13 cellular contexts compared by ENCODE assay signal in the genomic region with DNA sequence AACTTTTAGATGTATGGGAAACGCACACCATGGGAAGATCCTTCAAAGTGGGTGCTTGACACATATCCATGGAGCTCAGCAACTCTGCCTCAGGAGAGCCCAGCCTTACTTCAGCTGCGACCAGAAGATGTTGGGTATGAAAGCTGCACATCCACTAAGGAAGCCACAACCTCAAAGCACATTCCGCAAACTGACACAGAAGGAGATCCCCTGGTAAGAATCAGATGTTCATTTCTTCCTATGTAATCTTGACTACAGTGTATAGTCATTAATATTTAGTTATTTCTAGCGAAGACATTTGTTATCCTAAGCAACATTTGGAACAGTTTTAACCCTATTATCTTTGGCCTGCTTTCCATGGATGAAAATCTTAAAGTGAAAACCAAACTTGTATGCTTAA.
DNase-seq lines count a peak whose midpoint lies in the region; ATAC-seq and TF ChIP-seq lines count a peak whose summit lies in the region.
"Had no signal": no experiment of that assay in that cellular context is flagged by ENCODE, and none has a peak within 500 bp of the region (broad histone marks: within the 10 kb centered on the region; RNA-seq: fewer than 3 reads in every experiment).

No MANE protein-coding gene starts in this region.

- H3K4me3 ChIP-seq in IMR-90 (ENCODE audit: insufficient read depth, low read depth, low read length) (no peak overlapping the region), astrocyte of the cerebellum (ENCODE audit: low read depth, low read length) (no peak overlapping the region), choroid plexus epithelial cell (ENCODE audit: low read depth, low read length) (no peak overlapping the region)
- H3K4me3 ChIP-seq: HAP-1 had no signal

- no peak overlapping the region for H2BK20ac ChIP-seq in IMR-90 (ENCODE audit: low read depth, low read length)

- no peaks in the 10 kb centered on the region for H4K20me1 ChIP-seq in IMR-90 (ENCODE audit: insufficient read depth, low read length)

- TF ChIP-seq POLR2A in IMR-90 (IDR thresholded peaks at IDR 0.05; ENCODE audit: low read depth, low read length), result no peak

- WGBS in IMR-90 (ENCODE audit: extremely low coverage in 2 of 2, insufficient read length in 1 of 2), 2 experiments, result no CpG with 5 or more reads among the region's 4 CpGs

- no peak overlapping the region for H3K23ac ChIP-seq in IMR-90 (ENCODE audit: low read depth, low read length)

- no peaks in the 10 kb centered on the region for H3K9me3 ChIP-seq in IMR-90 (ENCODE audit: control insufficient read depth, insufficient read depth, low read length)
- H3K9me3 ChIP-seq: Caco-2, HAP-1 had no signal

- H2AFZ ChIP-seq in IMR-90 (replicated peaks; ENCODE audit: low read length, poor library complexity), result no peak overlapping the region

- H3K14ac ChIP-seq in IMR-90 (replicated peaks; ENCODE audit: low read depth, low read length), result 0 out of 2 replicates have a peak overlapping the region, but pooled peaks have one; percentile 1

- no peak overlapping the region for H2BK15ac ChIP-seq in IMR-90 (ENCODE audit: low read depth, low read length)

- H3K79me1 ChIP-seq in IMR-90 (ENCODE audit: low read depth in 1 of 2, low read length in 2 of 2), result peaks cover 0 to 6% of the 10 kb centered on the region in 2 experiments; a peak in 3 of 4 replicates

- no peak overlapping the region for H3K9ac ChIP-seq in IMR-90 (ENCODE audit: low read depth, low read length)

- no peak overlapping the region for H3K4me2 ChIP-seq in IMR-90 (ENCODE audit: low read depth, low read length)

- H2BK120ac ChIP-seq in IMR-90 (ENCODE audit: low read depth, low read length), result no peak overlapping the region

- H2BK5ac ChIP-seq in IMR-90 (ENCODE audit: low read depth, low read length, poor library complexity, severe bottlenecking), result no peak overlapping the region

- H3K4ac ChIP-seq in IMR-90 (ENCODE audit: low read depth, low read length), result no peak overlapping the region

- no peak overlapping the region for H4K91ac ChIP-seq in IMR-90 (ENCODE audit: insufficient read depth, low read depth, low read length)

- TF ChIP-seq CTCF in IMR-90 (conservative IDR thresholded peaks at IDR 0.05; ENCODE audit: low read depth, low read length), result no peak
- no peak for TF ChIP-seq CTCF in astrocyte of the cerebellum (IDR thresholded peaks at IDR 0.05; ENCODE audit: low read depth, low read length, missing control alignments)
- TF ChIP-seq CTCF in choroid plexus epithelial cell (conservative IDR thresholded peaks at IDR 0.05; ENCODE audit: low read depth, low read length), result no peak

- CTCF ChIA-PET in IMR-90 (lab: Yijun Ruan, JAX), result no interaction called here

- peak; percentile 11 for DNase-seq in IMR-90
- DNase-seq in astrocyte of the cerebellum (ENCODE audit: low read depth), result peak; percentile 67
- DNase-seq in choroid plexus epithelial cell (ENCODE audit: low read depth), result peak; percentile 57
- DNase-seq in NCI-H1092 treated with DMSO at 0.1 percent for 48 hours (lab: John Stamatoyannopoulos, UW), result no peak
- DNase-seq: C1 segment of cervical spinal cord; Caco-2; CD4-positive, alpha-beta memory T cell; DMS153; DND-41; GOT3 had no signal

- peaks cover 3% of the 10 kb centered on the region for H3K9me1 ChIP-seq in IMR-90 (ENCODE audit: insufficient read depth, low read length)

- H4K8ac ChIP-seq in IMR-90 (ENCODE audit: low read depth in 2 of 2, low read length in 2 of 2), result no peak overlapping the region

- no peak overlapping the region for H3K18ac ChIP-seq in IMR-90 (ENCODE audit: low read depth, low read length)

- in situ Hi-C loops in IMR-90 (cut with MboI; ENCODE audit: low sequenced_read_pairs), result no loop called here
- in situ Hi-C loops in astrocyte of the cerebellum (cut with HindIII; ENCODE audit: low sequenced_read_pairs), result no loop called here

- ATAC-seq in IMR-90 (ENCODE audit: low read depth), result no peak
- ATAC-seq in GM19324 (IDR thresholded peaks at IDR 0.05; ENCODE audit: low FRiP score, unreplicated experiment), result no peak
- ATAC-seq in HG02973 (IDR thresholded peaks at IDR 0.05; ENCODE audit: unreplicated experiment), result no peak

- no peak overlapping the region for H4K5ac ChIP-seq in IMR-90 (ENCODE audit: low read depth, low read length)

- intact Hi-C loops in IMR-90 (cut with micrococcal nuclease), result no loop called here

- peaks cover 3% of the 10 kb centered on the region; the same call in 1 of the 2 replicates for H3K36me3 ChIP-seq in IMR-90 (ENCODE audit: control insufficient read depth, insufficient read depth, low read length)
- H3K36me3 ChIP-seq: HAP-1 had no signal

- H2AK9ac ChIP-seq in IMR-90 (replicated peaks; ENCODE audit: low read depth, low read length, poor library complexity), result no peak overlapping the region

- no peak for TF ChIP-seq RAD21 in IMR-90 (IDR thresholded peaks at IDR 0.05; ENCODE audit: low read length)

- H3K4me1 ChIP-seq in IMR-90 (ENCODE audit: control insufficient read depth, insufficient read depth, low read length), result peaks cover 2% of the 10 kb centered on the region; the same call in 1 of the 2 replicates
- H3K4me1 ChIP-seq: Caco-2, HAP-1 had no signal

- POLR2A ChIA-PET in IMR-90 (lab: Charles Lee; ENCODE audit: unreplicated experiment), result no interaction called here

- no TSS peak for BruUV-seq in IMR-90 (replicated peaks; lab: Mats Ljungman, UMichigan)

- H3K27ac ChIP-seq in IMR-90 (ENCODE audit: insufficient read depth, low read length), result peak overlapping the region; percentile 1; the same call in 1 of the 2 replicates

- dilution Hi-C loops in IMR-90 (cut with HindIII; ENCODE audit: low sequenced_read_pairs, unreplicated experiment), result no loop called here

- no peaks in the 10 kb centered on the region for H3K27me3 ChIP-seq in IMR-90 (ENCODE audit: control insufficient read depth, insufficient read depth, low read length)

- H3K56ac ChIP-seq in IMR-90 (ENCODE audit: extremely low read depth, insufficient read depth, low read length), result no peak overlapping the region

- no peak overlapping the region for H2AK5ac ChIP-seq in IMR-90 (ENCODE audit: low read depth, low read length)

TF ChIP-seq in IMR-90, 13 proteins besides CTCF, POLR2A, EP300 and RAD21:
- no peak for TF ChIP-seq RCOR1 (IDR thresholded peaks at IDR 0.05; ENCODE audit: insufficient replicate concordance, low read length)
- TF ChIP-seq ELK1 (IDR thresholded peaks at IDR 0.05; ENCODE audit: borderline replicate concordance, low read depth, low read length), result no peak
- no peak for TF ChIP-seq CEBPB (IDR thresholded peaks at IDR 0.05; ENCODE audit: low read depth, low read length)
- TF ChIP-seq MAFK (IDR thresholded peaks at IDR 0.05; ENCODE audit: low read depth, low read length), result no peak
- no peak for TF ChIP-seq NFE2L2 (IDR thresholded peaks at IDR 0.05; ENCODE audit: low read depth, low read length)
